Comparison of ENCODE assay signal across 14 cellular contexts in the genomic region with DNA sequence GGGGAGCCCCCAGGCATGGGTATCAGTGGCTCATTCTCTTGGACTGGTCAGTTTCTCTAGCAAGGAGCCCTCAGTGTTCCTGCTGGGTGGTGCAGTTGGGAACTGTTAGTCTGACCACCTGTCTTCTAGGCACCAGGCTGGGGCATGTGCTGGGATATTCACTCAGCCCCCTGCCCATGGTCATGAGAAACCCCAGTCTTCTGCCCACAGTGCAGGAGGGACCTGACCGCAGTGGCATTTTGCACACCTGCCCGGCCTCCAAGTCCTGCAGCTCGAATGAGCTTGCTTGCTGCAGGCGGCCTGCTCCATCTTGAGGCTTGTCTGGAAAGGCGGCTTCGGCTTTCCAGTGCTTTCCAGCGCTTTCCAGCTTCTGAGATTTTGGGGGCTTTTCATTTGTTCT. TPM values are rescaled to one million over a fixed set of nuclear protein-coding genes. Genes with fewer than 3 reads are reported as not detected.
DNase-seq lines count a peak whose midpoint lies in the region; ATAC-seq, FAIRE-seq and TF ChIP-seq lines count a peak whose summit lies in the region.
"Had no signal": no experiment of that assay in that cellular context is flagged by ENCODE, and none has a peak within 500 bp of the region (broad histone marks: within the 10 kb centered on the region; RNA-seq: fewer than 3 reads in every experiment).

No MANE protein-coding gene starts in this region.

- H3K4me3 ChIP-seq in Karpas-422 (ENCODE audit: low read length) (peak overlapping the region; percentile 71), sigmoid colon (no peak overlapping the region), spleen (no peak overlapping the region)
- H3K4me3 ChIP-seq: GM12878 had no signal

- no peak for ATAC-seq in HG02981 (IDR thresholded peaks at IDR 0.05; ENCODE audit: unreplicated experiment)
- ATAC-seq: GM12878, HCT116 had no signal

- H3K36me3 ChIP-seq in Karpas-422 (ENCODE audit: insufficient read depth, low read length) (no peaks in the 10 kb centered on the region), sigmoid colon (no peaks in the 10 kb centered on the region), spleen (no peaks in the 10 kb centered on the region)

- no peak for TF ChIP-seq POLR2A in GM12891 (IDR thresholded peaks at IDR 0.05; ENCODE audit: low read depth, low read length)
- no peak for TF ChIP-seq POLR2A in sigmoid colon (IDR thresholded peaks at IDR 0.05)
- TF ChIP-seq POLR2A in spleen (IDR thresholded peaks at IDR 0.05) = no peak

- H3K9me2 ChIP-seq in Karpas-422 (replicated peaks; ENCODE audit: insufficient read depth, low read length) = no peaks in the 10 kb centered on the region

- peaks cover 76% of the 10 kb centered on the region for H3K79me2 ChIP-seq in Karpas-422 (ENCODE audit: low read length)

- no peaks in the 10 kb centered on the region for H3K27me3 ChIP-seq in Karpas-422 (ENCODE audit: low read length)
- no peaks in the 10 kb centered on the region for H3K27me3 ChIP-seq in sigmoid colon
- H3K27me3 ChIP-seq in spleen (replicated peaks in 1 of 7) = no peaks in the 10 kb centered on the region

- FAIRE-seq in GM12891 (lab: Jason Lieb, UNC) = peak; percentile 5
- FAIRE-seq: GM12878 had no signal

- H3K27ac ChIP-seq in Karpas-422 (ENCODE audit: low read length) (peak overlapping the region; percentile 100), RWPE1 (peak overlapping the region; percentile 8; the same call in 1 of the 2 replicates), sigmoid colon (no peak overlapping the region), spleen (no peak overlapping the region)

- intact Hi-C loops in sigmoid colon (cut with DNase I) = loop anchor here (2.0 kb wide), 1 partner anchor 35 kb away; no protein-coding TSS in a partner anchor
- intact Hi-C loops in spleen (cut with DNase I; ENCODE audit: low total_unique reads) = no loop called here

- no peak for TF ChIP-seq EP300 in sigmoid colon (IDR thresholded peaks at IDR 0.05)

- CTCF ChIA-PET in RWPE1 (lab: Yijun Ruan, JAX) = no interaction called here

- H3K4me2 ChIP-seq in Karpas-422 (ENCODE audit: low read depth, low read length, poor library complexity, severe bottlenecking) = peak overlapping the region; percentile 93

- POLR2A ChIA-PET in RWPE1 (lab: Yijun Ruan, JAX; ENCODE audit: low non-redundant PET) = no interaction called here

- TF ChIP-seq CTCF in RWPE1 (conservative IDR thresholded peaks at IDR 0.05; ENCODE audit: low read depth) = no peak
- TF ChIP-seq CTCF in sigmoid colon (IDR thresholded peaks at IDR 0.05) = no peak
- no peak for TF ChIP-seq CTCF in spleen (IDR thresholded peaks at IDR 0.05 in 8 of 11, conservative IDR thresholded peaks at IDR 0.05 in 3 of 11)

- 94 to 96% methylated on average over 7 of the region's 7 CpGs for WGBS in sigmoid colon, 2 donors
- WGBS in spleen, 5 donors = 94 to 97% (median 97%) methylated on average over 7 of the region's 7 CpGs

- no peak overlapping the region for H2AFZ ChIP-seq in Karpas-422 (ENCODE audit: low read length)

- H3K9me3 ChIP-seq in Karpas-422 (ENCODE audit: low read length) (no peaks in the 10 kb centered on the region), sigmoid colon (no peaks in the 10 kb centered on the region), spleen (peaks cover 0 to 8% (median 0%) of the 10 kb centered on the region in 8 donors)

- H4K20me1 ChIP-seq in Karpas-422 (ENCODE audit: insufficient read depth, low read depth, low read length) = no peaks in the 10 kb centered on the region

- no peak for DNase-seq in GM12891 (ENCODE audit: insufficient read length, low spot score)
- DNase-seq in Karpas-422 = peak; percentile 56
- no peak for DNase-seq in RWPE1 (ENCODE audit: low spot score)
- DNase-seq in sigmoid colon = peak; percentile 38
- DNase-seq in NAMALWA (ENCODE audit: low spot score) = no peak
- no peak for DNase-seq in NCI-H146 (lab: John Stamatoyannopoulos, UW)
- DNase-seq in spleen = no peak
- DNase-seq: Calu3, DMS 273 treated with DMSO at 0.1 percent for 48 hours, IMR-90, KBM-7 had no signal

- H3K4me1 ChIP-seq in Karpas-422 (ENCODE audit: low read length) = peaks cover 67% of the 10 kb centered on the region
- peaks cover 0 to 43% (median 33%) of the 10 kb centered on the region in 4 donors for H3K4me1 ChIP-seq in sigmoid colon
- peaks cover 10 to 51% (median 32%) of the 10 kb centered on the region in 6 donors for H3K4me1 ChIP-seq in spleen

- peak overlapping the region; percentile 88 for H3K9ac ChIP-seq in Karpas-422 (ENCODE audit: low read length)

TF ChIP-seq in GM12891, 5 proteins besides CTCF, POLR2A, EP300 and RAD21:
- TF ChIP-seq POU2F2 (IDR thresholded peaks at IDR 0.05; ENCODE audit: low read depth, low read length) = no peak

RNA-seq across cellular contexts. Expression of a gene that starts 36.3 kb away (rescaled TPM):
- polyA plus RNA-seq in GM12891 (2012; ENCODE audit: low read depth, missing spikeins) = 17.8 TPM
- total RNA-seq in Karpas-422 (2014; rRNA removed; shearing (Covaris generic); ENCODE audit: low replicate concordance) = 92.4 and 109 TPM in 2 replicates
- total RNA-seq in sigmoid colon (100 to 1,000 TPM in 2 of 4 donors, 10 to 100 TPM in 2; 47.4 to 127 (median 79.0) TPM), spleen (10 to 100 TPM; 57.0 to 95.8 (median 66.6) TPM)
- polyA plus RNA-seq in sigmoid colon (10 to 100 TPM; 46.7 to 49.9 (median 47.2) TPM), spleen (10 to 100 TPM in 2 of 3 donors, 1 to 10 TPM in 1; 9.1 to 15.2 (median 12.8) TPM)

Comparison
In these comparisons a context has a peak if more than half of its experiments do, and no peak if none do; other contexts are left out.
1. DNase-seq: peak in Karpas-422 (single experiment) and sigmoid colon (single experiment); none in GM12891 (single experiment), RWPE1 (single experiment), NAMALWA (single experiment), NCI-H146 (single experiment) and spleen (single experiment).
2. H3K27ac ChIP-seq: peak in Karpas-422 (single experiment) and RWPE1 (single experiment); none in sigmoid colon (0 of 4) and spleen (0 of 8).